ENCODE assay signal across 35 cellular contexts in genomic region chr6:64310214-64310613, GRCh38.
"Had no signal": no experiment of that assay in that cellular context is flagged by ENCODE, and none has a peak within 500 bp of the region (broad histone marks: within the 10 kb centered on the region; RNA-seq: fewer than 3 reads in every experiment).

No MANE protein-coding gene starts in this region.

- DNase-seq: Kasumi-1, MG63, MM.1S, MV-4-11, NCI-H1048, NCI-H1092, NCI-H1092 treated with DMSO at 0.1 percent for 48 hours, NCI-H1105, NCI-H1105 treated with DMSO at 0.1 percent for 48 hours, NCI-H1417, NCI-H1417 treated with DMSO at 0.1 percent for 48 hours, NCI-H1436, NCI-H1436 treated with DMSO at 0.1 percent for 48 hours, NCI-H146, NCI-H1694, NCI-H1694 treated with DMSO at 0.1 percent for 48 hours, NCI-H187, NCI-H187 treated with DMSO at 0.1 percent for 48 hours, NCI-H1930, NCI-H2029, NCI-H2029 treated with DMSO at 0.1 percent for 48 hours, NCI-H2081, NCI-H2081 treated with DMSO at 0.1 percent for 48 hours, NCI-H2107, NCI-H2171, NCI-H2171 treated with DMSO at 0.1 percent for 48 hours, NCI-H2227 treated with DMSO at 0.1 percent for 48 hours, NCI-H226, NCI-H345, NCI-H446, NCI-H446 treated with DMSO at 0.1 percent for 48 hours, NCI-H510A treated with DMSO at 0.1 percent for 48 hours, NCI-H524, NCI-H524 treated with DMSO at 0.1 percent for 48 hours, NCI-H526 had no signal

- H3K27me3 ChIP-seq: MG63 had no signal

- H3K9me3 ChIP-seq: MG63 had no signal

- H3K36me3 ChIP-seq: MG63 had no signal

- H3K4me3 ChIP-seq: MG63 had no signal
